ENCODE assay signal across 8 cellular contexts in the genomic region with DNA sequence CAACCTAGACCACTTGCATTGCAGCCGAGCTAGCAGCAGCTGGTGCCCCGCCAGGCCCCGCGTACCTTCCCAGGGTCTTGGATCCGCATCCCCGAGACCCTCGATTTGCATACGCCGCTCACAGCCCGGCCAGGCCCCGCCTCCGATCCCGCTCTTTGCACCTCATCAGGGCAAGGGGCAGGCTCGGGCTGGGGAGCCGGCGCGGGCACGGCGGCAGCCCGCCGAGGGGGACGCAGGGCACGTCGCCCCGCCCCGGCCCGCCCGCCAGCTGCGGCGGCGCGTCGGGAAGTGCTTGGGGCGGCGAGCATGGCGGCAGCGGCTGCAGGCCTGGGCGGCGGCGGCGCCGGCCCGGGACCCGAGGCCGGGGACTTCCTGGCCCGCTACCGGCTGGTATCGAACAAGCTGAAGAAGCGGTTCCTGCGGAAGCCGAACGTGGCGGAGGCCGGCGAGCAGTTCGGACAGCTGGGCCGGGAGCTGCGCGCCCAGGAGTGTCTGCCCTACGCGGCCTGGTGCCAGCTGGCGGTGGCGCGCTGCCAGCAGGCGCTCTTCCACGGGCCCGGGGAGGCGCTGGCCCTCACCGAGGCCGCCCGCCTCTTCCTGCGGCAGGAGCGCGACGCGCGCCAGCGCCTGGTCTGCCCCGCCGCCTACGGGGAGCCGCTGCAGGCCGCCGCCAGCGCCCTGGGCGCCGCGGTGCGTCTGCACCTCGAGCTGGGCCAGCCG. TPM values are rescaled to one million over a fixed set of nuclear protein-coding genes. Genes with fewer than 3 reads are reported as not detected.
DNase-seq lines count a peak whose midpoint lies in the region; ATAC-seq and TF ChIP-seq lines count a peak whose summit lies in the region.
"Not testable (repeated sequence)": the region's sequence is repeated elsewhere in the genome, so short reads cannot be mapped to it uniquely, and the experiment has no call there.

A gene (plus strand): TSS at position 287 of the 720 bp plus-strand sequence. CDS start 20 bp downstream, at position 307.

- not testable (repeated sequence) for DNase-seq in WERI-Rb-1; cardiac muscle cell (ENCODE audit: low read depth in 1 of 2, low spot score in 1 of 2); type B pancreatic cell (ENCODE audit: extremely low spot score, unreplicated experiment)
- DNase-seq in activated effector memory CD4-positive, alpha-beta T cell treated with Interleukin-2 at 50 U/mL for 16 hours = peak; percentile 32
- DNase-seq in psoas muscle = peak in 1 of 2 donors; percentile 14

- H3K4me1 ChIP-seq in cardiac muscle cell (ENCODE audit: low read depth); psoas muscle: not testable (repeated sequence)

- H3K4me1 Mint-ChIP-seq in type B pancreatic cell (ENCODE audit: unreplicated experiment) = not testable (repeated sequence)

- not testable (repeated sequence) for H3K36me3 ChIP-seq in WERI-Rb-1; cardiac muscle cell; psoas muscle (ENCODE audit: insufficient read depth in 1 of 2, low read depth in 1 of 2)

- TF ChIP-seq CTCF in WERI-Rb-1 (IDR thresholded peaks at IDR 0.05; ENCODE audit: low read depth, low read length); cardiac muscle cell (IDR thresholded peaks at IDR 0.05; ENCODE audit: low read depth, low read length); psoas muscle (IDR thresholded peaks at IDR 0.05); type B pancreatic cell (conservative IDR thresholded peaks at IDR 0.05): not testable (repeated sequence)

- not testable (repeated sequence) for H3K27ac Mint-ChIP-seq in type B pancreatic cell

- intact Hi-C loops in psoas muscle (cut with DNase I) = not testable (repeated sequence)

- H3K27ac ChIP-seq in WERI-Rb-1, cardiac muscle cell, psoas muscle: not testable (repeated sequence)

- not testable (repeated sequence) for H3K4me3 Mint-ChIP-seq in type B pancreatic cell

- H3K27me3 ChIP-seq in WERI-Rb-1 (ENCODE audit: insufficient read depth, low read depth, severe bottlenecking); cardiac muscle cell; psoas muscle (ENCODE audit: insufficient read depth in 3 of 3, low read length in 2 of 3): not testable (repeated sequence)

- H3K27me3 Mint-ChIP-seq in type B pancreatic cell = not testable (repeated sequence)

- H3K4me3 ChIP-seq in WERI-Rb-1 (ENCODE audit: low read depth, low read length) = peak within 1 kb of the TSS; percentile 33; the same call in 1 of the 2 replicates
- not testable (repeated sequence) for H3K4me3 ChIP-seq in cardiac muscle cell
- peak within 1 kb of the TSS; percentile 50 for H3K4me3 ChIP-seq in psoas muscle

- not testable (repeated sequence) for H3K9me3 ChIP-seq in WERI-Rb-1 (ENCODE audit: severe bottlenecking); cardiac muscle cell (ENCODE audit: low read depth); psoas muscle

- ATAC-seq in GM18520 (IDR thresholded peaks at IDR 0.05; ENCODE audit: unreplicated experiment) = peak; percentile 65
- ATAC-seq in GM21786 (IDR thresholded peaks at IDR 0.05; ENCODE audit: unreplicated experiment) = peak; percentile 65
- peak; percentile 63 for ATAC-seq in HG03342 (IDR thresholded peaks at IDR 0.05; ENCODE audit: unreplicated experiment)
- ATAC-seq in psoas muscle = peak; percentile 74 to 85 (median 83)

- H3K36me3 Mint-ChIP-seq in type B pancreatic cell = not testable (repeated sequence)

- not testable (repeated sequence) for H3K9me3 Mint-ChIP-seq in type B pancreatic cell

- 0 to 21% methylated on average over 11 to 12 of the region's 91 CpGs; no CpG with 5 or more reads in 1 of the 3 donors for WGBS in psoas muscle, 3 donors

RNA-seq across cellular contexts. Expression of the gene that starts here (rescaled TPM):
- total RNA-seq in cardiac muscle cell (16.0 and 16.8 TPM in 2 replicates), psoas muscle (10 to 100 TPM; 16.6 to 28.3 (median 24.8) TPM), type B pancreatic cell (ENCODE audit: low replicate concordance) (16.1 and 20.7 TPM in 2 replicates)
- polyA plus RNA-seq in cardiac muscle cell (39.0 and 42.8 TPM in 2 replicates), psoas muscle (10 to 100 TPM; 14.1 to 16.2 (median 14.2) TPM)
